In genomic region chr11:61762216-61762615, GRCh38 we compare ENCODE assay signal across 1 cellular context.
TF ChIP-seq lines count a peak whose summit lies in the region.

No MANE protein-coding gene starts in this region.

TF ChIP-seq in H1, 55 proteins besides CTCF, POLR2A, EP300 and RAD21:
- no peak for TF ChIP-seq GTF2F1 (IDR thresholded peaks at IDR 0.05; ENCODE audit: borderline replicate concordance, low read depth, low read length)
- no peak for TF ChIP-seq RBBP5 (IDR thresholded peaks at IDR 0.05; ENCODE audit: borderline replicate concordance, low read depth, low read length)
- no peak for TF ChIP-seq ATF2 (IDR thresholded peaks at IDR 0.05; ENCODE audit: low read length)
- TF ChIP-seq KDM1A (IDR thresholded peaks at IDR 0.05; ENCODE audit: borderline replicate concordance, low read length): no peak
- TF ChIP-seq SP2 (IDR thresholded peaks at IDR 0.05; ENCODE audit: low read length): no peak
- no peak for TF ChIP-seq JUND (IDR thresholded peaks at IDR 0.05; ENCODE audit: low read length)
- no peak for TF ChIP-seq HDAC6 (IDR thresholded peaks at IDR 0.05; ENCODE audit: low read depth, low read length)
- TF ChIP-seq YY1 (IDR thresholded peaks at IDR 0.05; ENCODE audit: low read depth, low read length): no peak
- TF ChIP-seq BRCA1 (IDR thresholded peaks at IDR 0.05; ENCODE audit: low read depth, low read length): no peak
- no peak for TF ChIP-seq RFX5 (IDR thresholded peaks at IDR 0.05; ENCODE audit: borderline replicate concordance, low read depth, low read length)
- TF ChIP-seq SIX5 (IDR thresholded peaks at IDR 0.05; ENCODE audit: low read depth, low read length): no peak
